In the genomic region with DNA sequence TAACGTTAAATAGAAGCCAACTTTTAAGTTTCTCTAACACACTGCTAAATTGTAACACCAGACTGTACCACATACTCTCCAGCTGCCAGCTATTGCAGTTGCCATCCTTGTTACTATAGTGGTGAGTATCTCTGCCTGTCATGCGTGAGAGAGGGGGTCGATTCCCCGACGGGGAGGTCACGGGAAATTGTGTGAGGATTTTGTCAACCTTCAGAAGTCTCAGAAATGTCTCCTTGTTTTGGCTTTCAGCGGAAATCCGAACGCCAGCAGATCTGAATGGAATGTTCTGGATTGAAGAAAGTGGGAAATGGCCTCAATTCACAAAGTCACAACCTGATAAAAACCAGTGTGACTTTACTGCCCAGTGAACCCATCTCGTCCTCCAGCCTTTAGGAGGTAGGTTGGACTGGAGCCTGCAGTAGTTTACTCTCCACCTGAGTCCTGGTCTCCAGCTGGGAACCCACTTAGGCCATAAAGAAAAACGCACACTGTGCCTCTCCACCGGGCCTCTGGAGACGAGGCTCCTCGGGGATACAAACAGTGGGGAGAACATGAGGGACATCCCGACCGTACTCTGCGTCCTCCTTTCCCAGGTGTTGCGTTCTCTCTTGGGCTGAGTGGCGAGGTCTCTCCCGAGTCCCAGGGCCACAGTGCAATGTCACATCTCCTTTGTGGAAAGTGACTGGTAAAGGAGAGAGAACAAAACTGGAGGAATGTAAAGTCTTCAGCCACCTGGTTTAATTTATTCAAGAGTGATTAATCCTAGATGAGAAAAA, we compare ENCODE assay signal across 9 cellular contexts. TPM values are rescaled to one million over a fixed set of nuclear protein-coding genes. Genes with fewer than 3 reads are reported as not detected.
DNase-seq lines count a peak whose midpoint lies in the region; ATAC-seq, FAIRE-seq and TF ChIP-seq lines count a peak whose summit lies in the region.
"Not testable (repeated sequence)": the region's sequence is repeated elsewhere in the genome, so short reads cannot be mapped to it uniquely, and the experiment has no call there.
"Had no signal": no experiment of that assay in that cellular context is flagged by ENCODE, and none has a peak within 500 bp of the region (broad histone marks: within the 10 kb centered on the region; RNA-seq: fewer than 3 reads in every experiment).

No MANE protein-coding gene starts in this region.

- H3K4me3 ChIP-seq in A549; trophoblast cell (ENCODE audit: low read depth, low read length): not testable (repeated sequence)
- H3K4me3 ChIP-seq in endodermal cell (ENCODE audit: low read length) (peak overlapping the region; percentile 90), HepG2 (replicated peaks in 1 of 3; ENCODE audit: insufficient read depth in 1 of 3, low read depth in 2 of 3, low read length in 3 of 3) (peak overlapping the region in 2 of 3 experiments; percentile 74 to 79; a peak in 2 of 6 replicates)

- H3K4ac ChIP-seq in trophoblast cell (ENCODE audit: low read depth, low read length) = not testable (repeated sequence)

- not testable (repeated sequence) for H2AFZ ChIP-seq in HepG2 (ENCODE audit: low read length); trophoblast cell (ENCODE audit: insufficient read depth, low read length, poor library complexity)

- 53% methylated on average over 19 of the region's 20 CpGs for WGBS in A549 (ENCODE audit: missing lambda C conversion rate)
- 83 to 92% methylated on average over 13 to 19 of the region's 20 CpGs for WGBS in endodermal cell (ENCODE audit: insufficient coverage in 1 of 2, insufficient read length in 1 of 2), 2 experiments
- WGBS in HepG2 (ENCODE audit: low lambda C conversion rate) = 56% methylated on average over 17 of the region's 20 CpGs
- WGBS in trophoblast cell (ENCODE audit: extremely low coverage, insufficient coverage, insufficient read length) = no CpG with 5 or more reads among the region's 20 CpGs

- H3K36me3 Mint-ChIP-seq in activated T-helper 17 cell treated with anti-CD3 and anti-CD28 coated beads, Interleukin-2, amount 50 U/mL, for 72 hours (ENCODE audit: low read depth) = peaks cover 11% of the 10 kb centered on the region
- not testable (repeated sequence) for H3K36me3 Mint-ChIP-seq in endodermal cell (ENCODE audit: low read depth)

- not testable (repeated sequence) for DNase-seq in A549 (ENCODE audit: low read depth in 1 of 2, low spot score in 1 of 2); RWPE1 (ENCODE audit: low spot score); endodermal cell; HepG2 (ENCODE audit: low spot score); trophoblast cell

- not testable (repeated sequence) for H3K36me3 ChIP-seq in endodermal cell (ENCODE audit: control insufficient read depth, insufficient read depth, low read length); HepG2 (replicated peaks in 1 of 2; ENCODE audit: control insufficient read depth in 1 of 2, insufficient read depth in 2 of 2, low read length in 2 of 2); trophoblast cell (ENCODE audit: control insufficient read depth in 1 of 2, insufficient read depth in 2 of 2, low read length in 2 of 2)

- not testable (repeated sequence) for H3K9ac ChIP-seq in endodermal cell (ENCODE audit: extremely low read depth, low read length, poor library complexity, severe bottlenecking); HepG2 (ENCODE audit: insufficient read depth, low read depth, low read length); trophoblast cell (ENCODE audit: low read length)

- not testable (repeated sequence) for H4K8ac ChIP-seq in trophoblast cell (ENCODE audit: low read depth, low read length)

- H3K4me3 Mint-ChIP-seq in activated T-helper 17 cell treated with anti-CD3 and anti-CD28 coated beads, Interleukin-2, amount 50 U/mL, for 72 hours = peak overlapping the region; percentile 81
- peak overlapping the region; percentile 80 for H3K4me3 Mint-ChIP-seq in endodermal cell

- not testable (repeated sequence) for H3K79me1 ChIP-seq in trophoblast cell (ENCODE audit: low read length)

- H4K20me1 ChIP-seq in HepG2 (ENCODE audit: insufficient read depth, low read length) = not testable (repeated sequence)

- H2BK5ac ChIP-seq in trophoblast cell (ENCODE audit: low read depth, low read length, poor library complexity) = not testable (repeated sequence)

- H3K27me3 ChIP-seq in endodermal cell (ENCODE audit: control insufficient read depth, insufficient read depth, low read length, poor library complexity, severe bottlenecking) (peaks cover 23% of the 10 kb centered on the region), trophoblast cell (ENCODE audit: insufficient read depth, low read length) (peaks cover 10% of the 10 kb centered on the region)
- H3K27me3 ChIP-seq in HepG2 (ENCODE audit: control insufficient read depth in 1 of 2, insufficient read depth in 2 of 2, low read length in 2 of 2) = not testable (repeated sequence)

- BruUV-seq in HepG2 (replicated peaks; lab: Mats Ljungman, UMichigan) = not testable (repeated sequence)

- TF ChIP-seq CTCF in A549 (IDR thresholded peaks at IDR 0.05); RWPE1 (conservative IDR thresholded peaks at IDR 0.05; ENCODE audit: low read depth); endodermal cell (conservative IDR thresholded peaks at IDR 0.05); HepG2 (CRISPR knock-in tag; IDR thresholded peaks at IDR 0.05): not testable (repeated sequence)

- not testable (repeated sequence) for H3K4me1 Mint-ChIP-seq in activated T-helper 17 cell treated with anti-CD3 and anti-CD28 coated beads, Interleukin-2, amount 50 U/mL, for 72 hours; endodermal cell

- intact Hi-C loops in HepG2 (cut with micrococcal nuclease; ENCODE audit: unreplicated experiment) = not testable (repeated sequence)

- H2BK12ac ChIP-seq in trophoblast cell (ENCODE audit: low read length) = not testable (repeated sequence)

- in situ Hi-C loops in HepG2 (cut with HindIII; ENCODE audit: extremely low pct_ligation_motif_present, low pct_unique_long_range_greater_than_20kb) = not testable (repeated sequence)

- H3K27ac ChIP-seq in A549; endodermal cell (ENCODE audit: low read depth, low read length); HepG2 (ENCODE audit: extremely low read length, insufficient read depth, low read length); trophoblast cell (ENCODE audit: low read depth, low read length): not testable (repeated sequence)
- peak overlapping the region; percentile 95; the same call in 1 of the 2 replicates for H3K27ac ChIP-seq in RWPE1

- not testable (repeated sequence) for FAIRE-seq in A549 (lab: Jason Lieb, UNC); HepG2 (lab: Jason Lieb, UNC)

- H4K91ac ChIP-seq in trophoblast cell (ENCODE audit: low read depth, low read length) = not testable (repeated sequence)

- H3K4me2 ChIP-seq in A549 (peak overlapping the region; percentile 48; the same call in 2 of the 3 replicates), HepG2 (ENCODE audit: low read depth, low read length) (peak overlapping the region; percentile 74), trophoblast cell (ENCODE audit: low read length) (peak overlapping the region; percentile 2)

- not testable (repeated sequence) for H3K18ac ChIP-seq in trophoblast cell (ENCODE audit: low read length)

- ATAC-seq in A549 = peak in 1 of 2 experiments; percentile 25; a peak in 3 of 6 replicates
- ATAC-seq in GM19395 (IDR thresholded peaks at IDR 0.05; ENCODE audit: unreplicated experiment) = peak; percentile 4
- ATAC-seq in HG03025 (IDR thresholded peaks at IDR 0.05; ENCODE audit: low FRiP score, unreplicated experiment) = peak; percentile 18
- not testable (repeated sequence) for ATAC-seq in activated T-helper 17 cell treated with anti-CD3 and anti-CD28 coated beads, Interleukin-2, amount 50 U/mL, for 72 hours (replicated peaks)
- ATAC-seq in HepG2 = peak; percentile 27

- H3K23ac ChIP-seq in trophoblast cell (ENCODE audit: low read length) = not testable (repeated sequence)

- H3K4me1 ChIP-seq in A549; endodermal cell (ENCODE audit: control insufficient read depth, insufficient read depth, low read length); HepG2 (ENCODE audit: insufficient read depth, low read length); trophoblast cell (ENCODE audit: control insufficient read depth in 1 of 2, insufficient read depth in 2 of 2, low read length in 2 of 2): not testable (repeated sequence)

- H4K12ac ChIP-seq in trophoblast cell (ENCODE audit: low read depth, low read length) = not testable (repeated sequence)

- not testable (repeated sequence) for TF ChIP-seq EP300 in A549 (IDR thresholded peaks at IDR 0.05); HepG2 (IDR thresholded peaks at IDR 0.05; ENCODE audit: low read depth in 2 of 2, low read length in 2 of 2); HepG2 (CRISPR knock-in tag; IDR thresholded peaks at IDR 0.05; ENCODE audit: borderline replicate concordance)

- not testable (repeated sequence) for H2AK5ac ChIP-seq in trophoblast cell (ENCODE audit: low read length)

- H3K14ac ChIP-seq in trophoblast cell (ENCODE audit: low read length) = not testable (repeated sequence)

- H3K79me2 ChIP-seq in HepG2 (ENCODE audit: insufficient read depth, low read length); trophoblast cell (ENCODE audit: control insufficient read depth, insufficient read depth, low read length, poor library complexity): not testable (repeated sequence)

- not testable (repeated sequence) for H3K9me3 Mint-ChIP-seq in activated T-helper 17 cell treated with anti-CD3 and anti-CD28 coated beads, Interleukin-2, amount 50 U/mL, for 72 hours; endodermal cell

- not testable (repeated sequence) for H3K9me3 ChIP-seq in A549; endodermal cell (ENCODE audit: control insufficient read depth, low read length); HepG2 (ENCODE audit: low read length); trophoblast cell (ENCODE audit: insufficient read depth, low read depth, low read length)

- not testable (repeated sequence) for TF ChIP-seq POLR2A in A549 (IDR thresholded peaks at IDR 0.05; ENCODE audit: low read length); HepG2 (IDR thresholded peaks at IDR 0.05; ENCODE audit: insufficient read depth in 1 of 2, low read depth in 2 of 2, low read length in 2 of 2)

- POLR2A ChIA-PET in A549 (lab: Yijun Ruan, JAX); RWPE1 (lab: Yijun Ruan, JAX; ENCODE audit: low non-redundant PET); HepG2 (lab: Yijun Ruan, JAX): not testable (repeated sequence)

- H3K27ac Mint-ChIP-seq in activated T-helper 17 cell treated with anti-CD3 and anti-CD28 coated beads, Interleukin-2, amount 50 U/mL, for 72 hours = peak overlapping the region; percentile 100
- H3K27ac Mint-ChIP-seq in endodermal cell = not testable (repeated sequence)

- CTCF ChIA-PET in A549 (lab: Yijun Ruan, JAX) = interaction anchor here (3.0 kb wide), 1 partner anchor 38 kb away, joined by 10 read pairs; no protein-coding TSS in a partner anchor
- CTCF ChIA-PET in RWPE1 (lab: Yijun Ruan, JAX); HepG2 (lab: Yijun Ruan, JAX; ENCODE audit: low intra/inter-chr PET ratio, low total read pairs): not testable (repeated sequence)

- TF ChIP-seq RAD21 in A549 (conservative IDR thresholded peaks at IDR 0.05 in 1 of 2, IDR thresholded peaks at IDR 0.05 in 1 of 2); HepG2 (CRISPR knock-in tag; IDR thresholded peaks at IDR 0.05): not testable (repeated sequence)

- not testable (repeated sequence) for H3K27me3 Mint-ChIP-seq in activated T-helper 17 cell treated with anti-CD3 and anti-CD28 coated beads, Interleukin-2, amount 50 U/mL, for 72 hours
- H3K27me3 Mint-ChIP-seq in endodermal cell (ENCODE audit: insufficient read depth) = peaks cover 60% of the 10 kb centered on the region

- H2BK120ac ChIP-seq in trophoblast cell (ENCODE audit: insufficient read depth, low read length, poor library complexity) = not testable (repeated sequence)

RNA-seq across cellular contexts. Expression of a gene that starts 1.1 kb away (rescaled TPM):
- polyA plus RNA-seq in A549 (2011; rRNA removed) = 0.22 and 0.58 TPM in 2 replicates
- polyA plus RNA-seq in A549 (2012; cell fraction: cytosol; rRNA removed) = 0.71 and 0.73 TPM in 2 replicates
- polyA plus RNA-seq in A549 (2012; cell fraction: nucleus; rRNA removed) = 0.73 and 1.1 TPM in 2 replicates
- 0.26 to 0.50 TPM (median 0.50 TPM) in 3 replicates for polyA plus RNA-seq in A549 (2017; fragmentation: RNase III; extraction: RNeasy Plus Mini Kit Qiagen cat#74134 plus additional on column Dnase treatment)
- 0.49 and 0.62 TPM in 2 replicates for polyA minus RNA-seq in A549 (2011; rRNA and poly(A)+ RNA removed)
- total RNA-seq in activated T-helper 17 cell treated with anti-CD3 and anti-CD28 coated beads, Interleukin-2, amount 50 U/mL, for 72 hours = under 1 TPM; 0.37 to 0.41 TPM
- not detected for total RNA-seq in endodermal cell
- 0.68 TPM for polyA plus RNA-seq in endodermal cell (2013, experiment 1 of 2)
- polyA plus RNA-seq in endodermal cell (2013, experiment 2 of 2) = 0.83 TPM
- not detected in 2 replicates for total RNA-seq in HepG2 (2016; rRNA removed; fragmentation: Illumina TruSeq; extraction: Trizol)
- not detected in 2 replicates for total RNA-seq in HepG2 (2016; cell fraction: cytosol; rRNA removed; fragmentation: Illumina TruSeq; extraction: Trizol; ENCODE audit: low read depth)
- total RNA-seq in HepG2 (2016; cell fraction: insoluble cytoplasmic fraction; rRNA removed; fragmentation: Illumina TruSeq; extraction: Trizol) = not detected in 2 replicates
- not detected in 2 replicates for total RNA-seq in HepG2 (2016; cell fraction: membrane; rRNA removed; fragmentation: Illumina TruSeq; extraction: Trizol)
- total RNA-seq in HepG2 (2016; cell fraction: nucleus; rRNA removed; fragmentation: Illumina TruSeq; extraction: Trizol) = not detected in 2 replicates
- 0.07 and 0.16 TPM in 2 replicates for polyA plus RNA-seq in HepG2 (2011; rRNA removed)
- 0.04 and 0.10 TPM in 2 replicates for polyA plus RNA-seq in HepG2 (2011; cell fraction: cytosol; rRNA removed)
- polyA plus RNA-seq in HepG2 (2011; cell fraction: nucleus; rRNA removed) = 0.21 and 0.36 TPM in 2 replicates
- 0.12 and 0.33 TPM in 2 replicates for polyA plus RNA-seq in HepG2 (2012)
- not detected in 2 replicates for polyA plus RNA-seq in HepG2 (2016; cell fraction: cytosol; fragmentation: Illumina TruSeq; extraction: Trizol; ENCODE audit: low read depth)
- polyA plus RNA-seq in HepG2 (2016; cell fraction: insoluble cytoplasmic fraction; fragmentation: Illumina TruSeq; extraction: Trizol; ENCODE audit: low read depth) = not detected in 2 replicates
- polyA plus RNA-seq in HepG2 (2016; cell fraction: membrane; fragmentation: Illumina TruSeq; extraction: Trizol; ENCODE audit: low read depth) = not detected in 2 replicates
- not detected in 2 replicates for polyA plus RNA-seq in HepG2 (2016; cell fraction: nucleus; fragmentation: Illumina TruSeq; extraction: Trizol; ENCODE audit: insufficient read depth, low read depth)
- 0.14 and 0.63 TPM in 2 replicates for polyA minus RNA-seq in HepG2 (2011; rRNA and poly(A)+ RNA removed; ENCODE audit: low replicate concordance)
- polyA minus RNA-seq in HepG2 (2011; cell fraction: cytosol; rRNA and poly(A)+ RNA removed) = not detected in 2 replicates
- polyA minus RNA-seq in HepG2 (2011; cell fraction: nucleus; rRNA and poly(A)+ RNA removed) = 0.62 TPM in 1 of 2 replicates, not detected in the other
- 2.1 and 2.6 TPM in 2 replicates for polyA plus RNA-seq in trophoblast cell (2013)

RNA-seq across cellular contexts. Expression of a gene that starts 18.0 kb away (rescaled TPM):
- polyA plus RNA-seq in A549 (2011; rRNA removed) = 0.12 and 0.13 TPM in 2 replicates
- polyA plus RNA-seq in A549 (2012; cell fraction: cytosol; rRNA removed) = not detected in 2 replicates
- polyA plus RNA-seq in A549 (2012; cell fraction: nucleus; rRNA removed) = not detected in 2 replicates
- polyA plus RNA-seq in A549 (2017; fragmentation: RNase III; extraction: RNeasy Plus Mini Kit Qiagen cat#74134 plus additional on column Dnase treatment) = not detected in 3 replicates
- not detected in 2 replicates for polyA minus RNA-seq in A549 (2011; rRNA and poly(A)+ RNA removed)
- total RNA-seq in activated T-helper 17 cell treated with anti-CD3 and anti-CD28 coated beads, Interleukin-2, amount 50 U/mL, for 72 hours = not detected
- total RNA-seq in endodermal cell = not detected
- 0.32 TPM for polyA plus RNA-seq in endodermal cell (2013, experiment 1 of 2)
- polyA plus RNA-seq in endodermal cell (2013, experiment 2 of 2) = 0.66 TPM
- total RNA-seq in HepG2 (2016; rRNA removed; fragmentation: Illumina TruSeq; extraction: Trizol) = not detected in 2 replicates
- not detected in 2 replicates for total RNA-seq in HepG2 (2016; cell fraction: cytosol; rRNA removed; fragmentation: Illumina TruSeq; extraction: Trizol; ENCODE audit: low read depth)
- total RNA-seq in HepG2 (2016; cell fraction: insoluble cytoplasmic fraction; rRNA removed; fragmentation: Illumina TruSeq; extraction: Trizol) = 0.04 TPM in 1 of 2 replicates, not detected in the other
- total RNA-seq in HepG2 (2016; cell fraction: membrane; rRNA removed; fragmentation: Illumina TruSeq; extraction: Trizol) = not detected in 2 replicates
- not detected in 2 replicates for total RNA-seq in HepG2 (2016; cell fraction: nucleus; rRNA removed; fragmentation: Illumina TruSeq; extraction: Trizol)
- polyA plus RNA-seq in HepG2 (2011; rRNA removed) = 0.31 and 0.44 TPM in 2 replicates
- 0.28 and 8.4 TPM in 2 replicates for polyA plus RNA-seq in HepG2 (2011; cell fraction: cytosol; rRNA removed)
- polyA plus RNA-seq in HepG2 (2011; cell fraction: nucleus; rRNA removed) = 0.08 and 0.09 TPM in 2 replicates
- 0.39 TPM in 1 of 2 replicates, not detected in the other for polyA plus RNA-seq in HepG2 (2012)
- polyA plus RNA-seq in HepG2 (2016; cell fraction: cytosol; fragmentation: Illumina TruSeq; extraction: Trizol; ENCODE audit: low read depth) = 0.09 TPM in 1 of 2 replicates, not detected in the other
- not detected in 2 replicates for polyA plus RNA-seq in HepG2 (2016; cell fraction: insoluble cytoplasmic fraction; fragmentation: Illumina TruSeq; extraction: Trizol; ENCODE audit: low read depth)
- 0.41 TPM in 1 of 2 replicates, not detected in the other for polyA plus RNA-seq in HepG2 (2016; cell fraction: membrane; fragmentation: Illumina TruSeq; extraction: Trizol; ENCODE audit: low read depth)
- polyA plus RNA-seq in HepG2 (2016; cell fraction: nucleus; fragmentation: Illumina TruSeq; extraction: Trizol; ENCODE audit: insufficient read depth, low read depth) = not detected in 2 replicates
- polyA minus RNA-seq in HepG2 (2011; rRNA and poly(A)+ RNA removed; ENCODE audit: low replicate concordance) = 0.48 and 2.3 TPM in 2 replicates
- not detected in 2 replicates for polyA minus RNA-seq in HepG2 (2011; cell fraction: cytosol; rRNA and poly(A)+ RNA removed)
- 0.13 TPM in 1 of 2 replicates, not detected in the other for polyA minus RNA-seq in HepG2 (2011; cell fraction: nucleus; rRNA and poly(A)+ RNA removed)
- polyA plus RNA-seq in trophoblast cell (2013) = 0.01 and 0.07 TPM in 2 replicates
- total RNA-seq: foreskin keratinocyte had no signal
- polyA plus RNA-seq: foreskin keratinocyte had no signal

RNA-seq across cellular contexts. Expression of a gene that starts 26.4 kb away (rescaled TPM):
- polyA plus RNA-seq in A549 (2011; rRNA removed) = not detected in 2 replicates
- polyA plus RNA-seq in A549 (2012; cell fraction: cytosol; rRNA removed) = not detected in 2 replicates
- polyA plus RNA-seq in A549 (2012; cell fraction: nucleus; rRNA removed) = not detected in 2 replicates
- polyA plus RNA-seq in A549 (2017; fragmentation: RNase III; extraction: RNeasy Plus Mini Kit Qiagen cat#74134 plus additional on column Dnase treatment) = not detected in 3 replicates
- polyA minus RNA-seq in A549 (2011; rRNA and poly(A)+ RNA removed) = not detected in 2 replicates
- total RNA-seq in activated T-helper 17 cell treated with anti-CD3 and anti-CD28 coated beads, Interleukin-2, amount 50 U/mL, for 72 hours = not detected
- not detected for total RNA-seq in endodermal cell
- polyA plus RNA-seq in endodermal cell (2013, experiment 1 of 2) = not detected
- not detected for polyA plus RNA-seq in endodermal cell (2013, experiment 2 of 2)
- total RNA-seq in HepG2 (2016; rRNA removed; fragmentation: Illumina TruSeq; extraction: Trizol) = not detected in 2 replicates
- total RNA-seq in HepG2 (2016; cell fraction: cytosol; rRNA removed; fragmentation: Illumina TruSeq; extraction: Trizol; ENCODE audit: low read depth) = not detected in 2 replicates
- not detected in 2 replicates for total RNA-seq in HepG2 (2016; cell fraction: insoluble cytoplasmic fraction; rRNA removed; fragmentation: Illumina TruSeq; extraction: Trizol)
- total RNA-seq in HepG2 (2016; cell fraction: membrane; rRNA removed; fragmentation: Illumina TruSeq; extraction: Trizol) = not detected in 2 replicates
- total RNA-seq in HepG2 (2016; cell fraction: nucleus; rRNA removed; fragmentation: Illumina TruSeq; extraction: Trizol) = not detected in 2 replicates
- not detected in 2 replicates for polyA plus RNA-seq in HepG2 (2011; rRNA removed)
- not detected in 2 replicates for polyA plus RNA-seq in HepG2 (2011; cell fraction: cytosol; rRNA removed)
- not detected in 2 replicates for polyA plus RNA-seq in HepG2 (2011; cell fraction: nucleus; rRNA removed)
- polyA plus RNA-seq in HepG2 (2012) = not detected in 2 replicates
- not detected in 2 replicates for polyA plus RNA-seq in HepG2 (2016; cell fraction: cytosol; fragmentation: Illumina TruSeq; extraction: Trizol; ENCODE audit: low read depth)
- polyA plus RNA-seq in HepG2 (2016; cell fraction: insoluble cytoplasmic fraction; fragmentation: Illumina TruSeq; extraction: Trizol; ENCODE audit: low read depth) = not detected in 2 replicates
- not detected in 2 replicates for polyA plus RNA-seq in HepG2 (2016; cell fraction: membrane; fragmentation: Illumina TruSeq; extraction: Trizol; ENCODE audit: low read depth)
- polyA plus RNA-seq in HepG2 (2016; cell fraction: nucleus; fragmentation: Illumina TruSeq; extraction: Trizol; ENCODE audit: insufficient read depth, low read depth) = not detected in 2 replicates
- polyA minus RNA-seq in HepG2 (2011; rRNA and poly(A)+ RNA removed; ENCODE audit: low replicate concordance) = not detected in 2 replicates
- not detected in 2 replicates for polyA minus RNA-seq in HepG2 (2011; cell fraction: cytosol; rRNA and poly(A)+ RNA removed)
- polyA minus RNA-seq in HepG2 (2011; cell fraction: nucleus; rRNA and poly(A)+ RNA removed) = not detected in 2 replicates
- 0.01 and 0.04 TPM in 2 replicates for polyA plus RNA-seq in trophoblast cell (2013)
- total RNA-seq: foreskin keratinocyte had no signal
- polyA plus RNA-seq: foreskin keratinocyte had no signal

Comparison
In these comparisons a context has a peak if more than half of its experiments do, and no peak if none do; other contexts are left out.
1. H3K4me2 ChIP-seq: peak in every context shown above with its lines; median percentile 74 in HepG2; 48 in A549; 2 in trophoblast cell.